ENCODE assay signal across 8 cellular contexts in genomic region chr2:10329880-10330699, GRCh38. TPM values are rescaled to one million over a fixed set of nuclear protein-coding genes. Genes with fewer than 3 reads are reported as not detected.
DNase-seq lines count a peak whose midpoint lies in the region; ATAC-seq and TF ChIP-seq lines count a peak whose summit lies in the region.

No MANE protein-coding gene starts in this region.

- H3K4me3 ChIP-seq in HCT116 (replicated peaks in 1 of 2; ENCODE audit: low read depth in 1 of 2, low read length in 2 of 2) (peak overlapping the region; percentile 23 to 45; a peak in 3 of 4 replicates), esophagus squamous epithelium (peak overlapping the region in 3 of 4 donors; percentile 21 to 53 (median 27)), smooth muscle cell (no peak overlapping the region)

- RAD21 ChIA-PET in HCT116 (lab: Charles Lee; ENCODE audit: low non-redundant PET in 1 of 2, low total read pairs in 2 of 2, uncharacterized antibody in 2 of 2, unreplicated experiment in 2 of 2) = no interaction called here

- peak overlapping the region; percentile 47 for H3K9ac ChIP-seq in HCT116 (ENCODE audit: low read length)
- peak overlapping the region; percentile 63 for H3K9ac ChIP-seq in smooth muscle cell (ENCODE audit: low read depth)

- H3K27ac ChIP-seq in HCT116 (ENCODE audit: low read depth, low read length) (peak overlapping the region; percentile 53), esophagus squamous epithelium (peak overlapping the region in 3 of 4 donors; percentile 7 to 55 (median 54)), smooth muscle cell (ENCODE audit: low read depth) (peak overlapping the region; percentile 82)

- 0 out of 4 replicates have a peak, but pooled peaks cover 0 to 3% of the 10 kb centered on the region in 2 experiments for H3K9me3 ChIP-seq in HCT116 (ENCODE audit: control insufficient read depth in 1 of 2, insufficient read depth in 1 of 2, low read depth in 1 of 2, low read length in 2 of 2)
- peaks cover 0 to 3% (median 2%) of the 10 kb centered on the region in 3 donors for H3K9me3 ChIP-seq in esophagus squamous epithelium
- H3K9me3 ChIP-seq in smooth muscle cell (replicated peaks; ENCODE audit: low read depth) = no peaks in the 10 kb centered on the region

- CTCF ChIA-PET in HCT116 (lab: Charles Lee) = interaction anchor here (2.5 kb wide), 1 partner anchor 79 kb away, joined by 8 read pairs; no protein-coding TSS in a partner anchor

- H2AFZ ChIP-seq in HCT116 (ENCODE audit: low read depth, low read length, poor library complexity, severe bottlenecking) = no peak overlapping the region
- peak overlapping the region; percentile 74 for H2AFZ ChIP-seq in smooth muscle cell (ENCODE audit: low read depth)

- H3F3A ChIP-seq in smooth muscle cell (ENCODE audit: low read depth) = no peaks in the 10 kb centered on the region

- WGBS in esophagus squamous epithelium, 2 donors = 55 to 61% methylated on average over 19 to 20 of the region's 21 CpGs
- WGBS in smooth muscle cell (ENCODE audit: low lambda C conversion rate) = 52% methylated on average over 21 of the region's 21 CpGs

- no peak for TF ChIP-seq POLR2A in HCT116 (IDR thresholded peaks at IDR 0.05; ENCODE audit: borderline replicate concordance, extremely low read depth, insufficient read depth, insufficient read length)
- no peak for TF ChIP-seq POLR2A in esophagus squamous epithelium (IDR thresholded peaks at IDR 0.05)

- H3K27me3 ChIP-seq in HCT116 (ENCODE audit: insufficient read depth, low read length) = no peaks in the 10 kb centered on the region
- H3K27me3 ChIP-seq in esophagus squamous epithelium = no peaks in the 10 kb centered on the region
- no peaks in the 10 kb centered on the region for H3K27me3 ChIP-seq in smooth muscle cell (ENCODE audit: low read depth)

- peaks cover 3% of the 10 kb centered on the region; the same call in 1 of the 2 replicates for H4K20me1 ChIP-seq in HCT116 (ENCODE audit: insufficient read depth)
- no peaks in the 10 kb centered on the region for H4K20me1 ChIP-seq in smooth muscle cell (ENCODE audit: low read depth)

- peaks cover 46 to 71% of the 10 kb centered on the region in 2 experiments for H3K4me1 ChIP-seq in HCT116 (ENCODE audit: control insufficient read depth in 1 of 2, insufficient read depth in 2 of 2, low read length in 2 of 2)
- peaks cover 16 to 60% (median 27%) of the 10 kb centered on the region in 3 donors for H3K4me1 ChIP-seq in esophagus squamous epithelium
- peaks cover 34% of the 10 kb centered on the region for H3K4me1 ChIP-seq in smooth muscle cell (ENCODE audit: low read depth)

- TF ChIP-seq RAD21 in HCT116 (IDR thresholded peaks at IDR 0.05; ENCODE audit: low read depth) = no peak

- intact Hi-C loops in HCT116 (cut with micrococcal nuclease) (no loop called here), esophagus squamous epithelium (cut with DNase I) (no loop called here)

- POLR2A ChIA-PET in HCT116 (lab: Charles Lee) = no interaction called here

- ATAC-seq in HCT116 (peak; percentile 45), GM18909 (IDR thresholded peaks at IDR 0.05; ENCODE audit: poor library complexity, unreplicated experiment) (no peak), GM18511 (IDR thresholded peaks at IDR 0.05; ENCODE audit: unreplicated experiment) (no peak)

- H3K4me2 ChIP-seq in HCT116 (ENCODE audit: low read length) = peak overlapping the region; percentile 84
- H3K4me2 ChIP-seq in smooth muscle cell = peak overlapping the region; percentile 74

- TF ChIP-seq CTCF in HCT116 (IDR thresholded peaks at IDR 0.05 in 2 of 3, conservative IDR thresholded peaks at IDR 0.05 in 1 of 3; ENCODE audit: borderline replicate concordance in 1 of 3, insufficient read depth in 1 of 3, low read depth in 2 of 3, low read length in 2 of 3) (no peak), esophagus squamous epithelium (IDR thresholded peaks at IDR 0.05) (no peak), smooth muscle cell (IDR thresholded peaks at IDR 0.05; ENCODE audit: borderline replicate concordance, insufficient read depth, poor library complexity, severe bottlenecking) (no peak)

- DNase-seq in HCT116 (ENCODE audit: low read depth, low spot score) = no peak
- DNase-seq in activated CD4-positive, alpha-beta T cell treated with anti-CD3 and anti-CD28 coated beads for 4 hours = peak; percentile 31 to 34
- DNase-seq in esophagus squamous epithelium (lab: John Stamatoyannopoulos, UW) = no peak
- DNase-seq in smooth muscle cell (lab: John Stamatoyannopoulos, UW; ENCODE audit: unreplicated experiment) = no peak
- DNase-seq in NCI-H748 (lab: John Stamatoyannopoulos, UW; ENCODE audit: unreplicated experiment) = no peak
- DNase-seq in GM19240 (ENCODE audit: insufficient read length, low spot score) = no peak

- BruUV-seq in HCT116 (replicated peaks; lab: Mats Ljungman, UMichigan) = no TSS peak

- H3K79me2 ChIP-seq in HCT116 (ENCODE audit: insufficient read depth, low read length) = peaks cover 100% of the 10 kb centered on the region
- H3K79me2 ChIP-seq in smooth muscle cell (ENCODE audit: low read depth) = no peaks in the 10 kb centered on the region

- H3K36me3 ChIP-seq in HCT116 (ENCODE audit: control insufficient read depth in 1 of 2, insufficient read depth in 2 of 2, low read length in 2 of 2) (peaks cover 0 to 6% of the 10 kb centered on the region in 2 experiments; a peak in 1 of 4 replicates), esophagus squamous epithelium (peaks cover 0 to 5% (median 0%) of the 10 kb centered on the region in 3 donors), smooth muscle cell (ENCODE audit: low read depth) (no peaks in the 10 kb centered on the region)

- H3K9me2 ChIP-seq in HCT116 (ENCODE audit: insufficient read depth) = no peaks in the 10 kb centered on the region

TF ChIP-seq in HCT116, 20 proteins besides CTCF, POLR2A, EP300 and RAD21 (continues in another document):
- TF ChIP-seq SP1 (IDR thresholded peaks at IDR 0.05; ENCODE audit: low read depth) (no peak), REST (IDR thresholded peaks at IDR 0.05; ENCODE audit: low read depth) (no peak), MAX (IDR thresholded peaks at IDR 0.05) (no peak), POLR2AphosphoS5 (IDR thresholded peaks at IDR 0.05; ENCODE audit: low read depth, low read length) (no peak), EGR1 (IDR thresholded peaks at IDR 0.05; ENCODE audit: low read depth) (no peak), EZH2 (IDR thresholded peaks at IDR 0.05) (no peak), ATF3 (IDR thresholded peaks at IDR 0.05) (no peak), EZH2phosphoT487 (IDR thresholded peaks at IDR 0.05; ENCODE audit: borderline replicate concordance) (no peak), YY1 (IDR thresholded peaks at IDR 0.05; ENCODE audit: extremely low read depth, insufficient replicate concordance, low read depth, low read length) (no peak), JUND (IDR thresholded peaks at IDR 0.05) (no peak), SIN3A (IDR thresholded peaks at IDR 0.05; ENCODE audit: low read depth) (no peak), SRF (IDR thresholded peaks at IDR 0.05; ENCODE audit: low read depth) (no peak), ZNF274 (IDR thresholded peaks at IDR 0.05; ENCODE audit: low read depth, low read length) (no peak), CEBPB (IDR thresholded peaks at IDR 0.05; ENCODE audit: low read depth) (no peak), ELF1 (IDR thresholded peaks at IDR 0.05; ENCODE audit: borderline replicate concordance, low read depth) (no peak)

RNA-seq across cellular contexts. Expression of gene HPCAL1, which starts 27.4 kb away (rescaled TPM):
- total RNA-seq in HCT116 (2021; ENCODE audit: unreplicated experiment) (111 TPM), esophagus squamous epithelium (10 to 100 TPM; 13.2 to 26.4 (median 20.5) TPM), smooth muscle cell (7.0 and 11.7 TPM in 2 replicates)
- 173 and 207 TPM in 2 replicates for polyA plus RNA-seq in HCT116 (2012)
- 15.8 and 18.6 TPM in 2 replicates for polyA plus RNA-seq in smooth muscle cell

Comparison
In these comparisons a context has a peak if more than half of its experiments do, and no peak if none do; other contexts are left out.
1. DNase-seq: peak in activated CD4-positive, alpha-beta T cell treated with anti-CD3 and anti-CD28 coated beads for 4 hours (2 of 2); none in HCT116 (single experiment), esophagus squamous epithelium (single experiment), smooth muscle cell (single experiment), NCI-H748 (single experiment) and GM19240 (single experiment).
2. Peak in every context shown above with its lines, with median percentiles within 50 percentile points of each other: H3K27ac ChIP-seq.